Comparison of ENCODE assay signal across 30 cellular contexts in the genomic region with DNA sequence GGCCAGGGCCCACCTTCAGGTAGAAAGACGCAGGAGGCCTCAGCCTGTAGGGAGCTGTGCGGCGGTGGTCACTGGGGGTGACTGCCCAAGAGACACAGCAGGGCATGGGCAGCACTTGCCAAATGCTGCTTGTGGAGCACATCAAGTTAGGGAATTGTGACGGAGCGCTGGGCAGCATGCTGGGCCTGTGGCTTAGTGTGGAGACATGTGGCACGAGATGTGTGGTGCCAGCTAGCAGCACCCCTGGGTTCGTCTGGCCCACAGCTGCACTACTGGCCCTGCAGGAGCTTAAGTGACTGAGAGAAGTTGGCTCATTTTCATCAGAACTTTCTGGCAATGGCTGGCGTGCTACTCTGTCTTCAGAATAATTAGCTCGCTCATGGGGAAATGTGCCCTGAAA.
"Had no signal": no experiment of that assay in that cellular context is flagged by ENCODE, and none has a peak within 500 bp of the region (broad histone marks: within the 10 kb centered on the region; RNA-seq: fewer than 3 reads in every experiment).

No MANE protein-coding gene starts in this region.

- H3K36me3 ChIP-seq: adrenal gland, brain microvascular endothelial cell, breast epithelium had no signal

- H3K9me3 ChIP-seq: adrenal gland, body of pancreas, breast epithelium had no signal

- H3K27me3 ChIP-seq: adrenal gland, body of pancreas, brain microvascular endothelial cell had no signal

- H3K4me3 ChIP-seq: adrenal gland, body of pancreas, breast epithelium had no signal

- H3K4me1 ChIP-seq: adrenal gland, body of pancreas, breast epithelium had no signal

- DNase-seq: activated CD4-positive, alpha-beta memory T cell treated with anti-CD3 and anti-CD28 coated beads, Interleukin-2, amount 10 ng/mL, durations not matched to agents 7 days and 5 days; activated CD4-positive, alpha-beta T cell treated with anti-CD3 and anti-CD28 coated beads for 1 hour; activated CD4-positive, alpha-beta T cell treated with anti-CD3 and anti-CD28 coated beads for 36 hours; activated CD4-positive, alpha-beta T cell treated with anti-CD3 and anti-CD28 coated beads for 48 hours; activated CD4-positive, alpha-beta T cell treated with anti-CD3 and anti-CD28 coated beads, Interleukin-2, amount 10 ng/mL, durations not matched to agents 7 days and 5 days; activated CD4-positive, alpha-beta T cell treated with anti-CD3 and anti-CD28 coated beads, Interleukin-2, amount 50 U/mL, for 48 hours; activated CD4-positive, CD25-positive, alpha-beta regulatory T cell; activated CD8-positive, alpha-beta memory T cell treated with anti-CD3 and anti-CD28 coated beads, Interleukin-2, amount 50 U/mL, for 4 hours; activated effector memory CD4-positive, alpha-beta T cell treated with anti-CD3 and anti-CD28 coated beads, Interleukin-2, amount 50 U/mL, for 16 hours; activated gamma-delta T cell treated with Interleukin-2 at 50 U/mL for 16 hours; activated naive CD4-positive, alpha-beta T cell; activated naive CD4-positive, alpha-beta T cell treated with anti-CD3 and anti-CD28 coated beads for 36 hours; activated naive CD4-positive, alpha-beta T cell treated with anti-CD3 and anti-CD28 coated beads, Interleukin-2, amount 50 U/mL, for 16 hours; activated naive CD8-positive, alpha-beta T cell treated with anti-CD3 and anti-CD28 coated beads for 36 hours; activated T-cell treated with anti-CD3 and anti-CD28 coated beads for 4 hours; activated T-cell treated with anti-CD3 and anti-CD28 coated beads, Interleukin-2, amount 50 U/mL, for 1 hour; activated T-cell treated with anti-CD3 and anti-CD28 coated beads, Interleukin-2, amount 50 U/mL, for 4 hours; activated T-cell treated with anti-CD3 and anti-CD28 coated beads, Interleukin-2, amount 50 U/mL, for 72 hours; adrenal gland; amniotic stem cell; aorta; body of pancreas; brain microvascular endothelial cell; central memory CD4-positive, alpha-beta T cell; cerebellar nuclear complex; T-helper 1 cell; T-helper 2 cell; T-helper 9 cell had no signal

- H3K27ac ChIP-seq: adrenal gland, body of pancreas, brain microvascular endothelial cell, breast epithelium, VCaP had no signal
